ENCODE assay signal across 10 cellular contexts in genomic region chr1:12157366-12158231, GRCh38. TPM values are rescaled to one million over a fixed set of nuclear protein-coding genes. Genes with fewer than 3 reads are reported as not detected.
DNase-seq lines count a peak whose midpoint lies in the region; ATAC-seq and TF ChIP-seq lines count a peak whose summit lies in the region.
"Had no signal": no experiment of that assay in that cellular context is flagged by ENCODE, and none has a peak within 500 bp of the region (broad histone marks: within the 10 kb centered on the region; RNA-seq: fewer than 3 reads in every experiment).

No MANE protein-coding gene starts in this region.

- peak overlapping the region; percentile 27 for H2BK120ac ChIP-seq in mesenchymal stem cell (ENCODE audit: low read depth, low read length)

- POLR2A ChIA-PET in activated CD4-positive, alpha-beta T cell treated with anti-CD3 and anti-CD28 coated beads, Interleukin-2, amount 10 ng/mL, durations not matched to agents 7 days and 5 days (lab: Charles Lee), result interaction anchor here (1.0 kb wide), 1 partner anchor 33 kb away, joined by 4 read pairs; no protein-coding TSS in a partner anchor

- 80% methylated on average over 7 of the region's 10 CpGs for WGBS in mesenchymal stem cell

- H3K14ac ChIP-seq in mesenchymal stem cell (ENCODE audit: low read length in 2 of 2), result no peak overlapping the region

- H2BK12ac ChIP-seq in mesenchymal stem cell (ENCODE audit: low read length in 2 of 2), result peak overlapping the region; percentile 35 to 61

- H3K9me2 ChIP-seq in DOHH2 (replicated peaks; ENCODE audit: control insufficient read depth, low read length) (no peaks in the 10 kb centered on the region), GM23338 (ENCODE audit: insufficient read depth) (no peaks in the 10 kb centered on the region)

- H3K9me3 ChIP-seq in DOHH2 (ENCODE audit: control insufficient read depth, insufficient read depth, low read length), result no peaks in the 10 kb centered on the region
- no peaks in the 10 kb centered on the region for H3K9me3 ChIP-seq in mesenchymal stem cell (ENCODE audit: control insufficient read depth, low read length)
- H3K9me3 ChIP-seq: psoas muscle had no signal

- no peak overlapping the region for H2AK5ac ChIP-seq in mesenchymal stem cell (ENCODE audit: low read length, severe bottlenecking)

- H3K36me3 Mint-ChIP-seq in GM23338 (ENCODE audit: low read depth) (no peaks in the 10 kb centered on the region), HFFc6 (ENCODE audit: low read depth) (no peaks in the 10 kb centered on the region)
- H3K36me3 Mint-ChIP-seq in activated CD4-positive, alpha-beta T cell treated with anti-CD3 and anti-CD28 coated beads, Interleukin-2, amount 10 ng/mL, durations not matched to agents 7 days and 5 days (ENCODE audit: low read depth), result peaks cover 1% of the 10 kb centered on the region

- H4K8ac ChIP-seq in mesenchymal stem cell (ENCODE audit: low read length), result peak overlapping the region; percentile 39

- H4K20me1 ChIP-seq in DOHH2 (ENCODE audit: control insufficient read depth, insufficient read depth, low read depth, low read length) (no peaks in the 10 kb centered on the region), GM23338 (replicated peaks; ENCODE audit: insufficient read depth) (no peaks in the 10 kb centered on the region)

- no peak overlapping the region for H3K23ac ChIP-seq in mesenchymal stem cell (ENCODE audit: low read length in 2 of 2)

- no peak for DNase-seq in GM23338 (ENCODE audit: low spot score)
- DNase-seq in activated CD4-positive, alpha-beta T cell treated with anti-CD3 and anti-CD28 coated beads, Interleukin-2, amount 10 ng/mL, durations not matched to agents 7 days and 5 days, result no peak
- no peak for DNase-seq in mesenchymal stem cell
- DNase-seq in HFFc6, result no peak
- no peak for DNase-seq in NCI-H1417 treated with DMSO at 0.1 percent for 48 hours (lab: John Stamatoyannopoulos, UW)
- no peak for DNase-seq in middle frontal gyrus (ENCODE audit: extremely low spot score, low spot score)
- DNase-seq: NCI-H446, psoas muscle had no signal

- peaks cover 42% of the 10 kb centered on the region for H3K4me1 ChIP-seq in DOHH2 (ENCODE audit: control insufficient read depth, low read length)
- H3K4me1 ChIP-seq in GM23338 (ENCODE audit: insufficient read depth), result peaks cover 18% of the 10 kb centered on the region
- H3K4me1 ChIP-seq in mesenchymal stem cell (ENCODE audit: control insufficient read depth, insufficient read depth, low read depth, low read length), result peaks cover 33% of the 10 kb centered on the region

- ATAC-seq in GM23338 (no peak), GM21381 (IDR thresholded peaks at IDR 0.05; ENCODE audit: unreplicated experiment) (no peak)
- ATAC-seq: psoas muscle had no signal

- H3K18ac ChIP-seq in mesenchymal stem cell (ENCODE audit: low read depth in 1 of 2, low read length in 2 of 2), result peak overlapping the region in 1 of 2 experiments; percentile 37

- H3K4me3 ChIP-seq in DOHH2 (ENCODE audit: low read length), result no peak overlapping the region
- H3K4me3 ChIP-seq in GM23338, result no peak overlapping the region
- no peak overlapping the region for H3K4me3 ChIP-seq in mesenchymal stem cell (ENCODE audit: insufficient read depth in 1 of 2, low read depth in 1 of 2, low read length in 2 of 2)
- H3K4me3 ChIP-seq: psoas muscle had no signal

- peak overlapping the region; percentile 70 for H4K91ac ChIP-seq in mesenchymal stem cell (ENCODE audit: low read length)

- CTCF ChIA-PET in activated CD4-positive, alpha-beta T cell treated with anti-CD3 and anti-CD28 coated beads, Interleukin-2, amount 10 ng/mL, durations not matched to agents 7 days and 5 days (lab: Charles Lee), result interaction anchor here (1.0 to 4.4 kb wide), 7 partner anchors 8 to 462 kb away, joined by 3 to 23 read pairs (median 5); partner anchors contain the start of gene TNFRSF1B

- H3K9me3 Mint-ChIP-seq in GM23338 (no peaks in the 10 kb centered on the region), HFFc6 (no peaks in the 10 kb centered on the region)
- H3K9me3 Mint-ChIP-seq in activated CD4-positive, alpha-beta T cell treated with anti-CD3 and anti-CD28 coated beads, Interleukin-2, amount 10 ng/mL, durations not matched to agents 7 days and 5 days, result peaks cover 4% of the 10 kb centered on the region

- H3K4me2 ChIP-seq in DOHH2 (ENCODE audit: low read length) (peak overlapping the region; percentile 3; the same call in 1 of the 2 replicates), GM23338 (peak overlapping the region; percentile 64), mesenchymal stem cell (ENCODE audit: low read length, poor library complexity, severe bottlenecking) (no peak overlapping the region)

- no peak for TF ChIP-seq CTCF in DOHH2 (IDR thresholded peaks at IDR 0.05; ENCODE audit: low read depth, low read length, poor library complexity, severe bottlenecking)
- no peak for TF ChIP-seq CTCF in GM23338 (conservative IDR thresholded peaks at IDR 0.05; ENCODE audit: low read depth in 2 of 2)
- no peak for TF ChIP-seq CTCF in HFFc6 (IDR thresholded peaks at IDR 0.05)

- no peaks in the 10 kb centered on the region for H3K79me2 ChIP-seq in DOHH2 (ENCODE audit: control insufficient read depth, low read length)
- no peaks in the 10 kb centered on the region for H3K79me2 ChIP-seq in GM23338 (replicated peaks; ENCODE audit: insufficient read depth)

- H3K27ac ChIP-seq in DOHH2 (ENCODE audit: low read depth, low read length), result no peak overlapping the region
- no peak overlapping the region for H3K27ac ChIP-seq in GM23338 (ENCODE audit: low read depth)
- no peak overlapping the region for H3K27ac ChIP-seq in mesenchymal stem cell (ENCODE audit: low read length, poor library complexity, severe bottlenecking)
- H3K27ac ChIP-seq: psoas muscle had no signal

- H2BK5ac ChIP-seq in mesenchymal stem cell (ENCODE audit: low read depth, low read length, poor library complexity, severe bottlenecking), result no peak overlapping the region

- H3K4ac ChIP-seq in mesenchymal stem cell (ENCODE audit: low read depth in 1 of 2, low read length in 2 of 2), result no peak overlapping the region

- H3K27me3 Mint-ChIP-seq in GM23338 (ENCODE audit: insufficient read depth, low read depth, poor library complexity), result peaks cover 2% of the 10 kb centered on the region
- no peaks in the 10 kb centered on the region for H3K27me3 Mint-ChIP-seq in activated CD4-positive, alpha-beta T cell treated with anti-CD3 and anti-CD28 coated beads, Interleukin-2, amount 10 ng/mL, durations not matched to agents 7 days and 5 days
- H3K27me3 Mint-ChIP-seq in HFFc6 (ENCODE audit: insufficient read depth), result no peaks in the 10 kb centered on the region

- no peak overlapping the region for H2BK15ac ChIP-seq in mesenchymal stem cell (ENCODE audit: low read depth, poor library complexity, severe bottlenecking)

- no peak overlapping the region for H3K4me3 Mint-ChIP-seq in GM23338
- H3K4me3 Mint-ChIP-seq in activated CD4-positive, alpha-beta T cell treated with anti-CD3 and anti-CD28 coated beads, Interleukin-2, amount 10 ng/mL, durations not matched to agents 7 days and 5 days, result peak overlapping the region; percentile 56
- no peak overlapping the region for H3K4me3 Mint-ChIP-seq in HFFc6

- H3F3A ChIP-seq in DOHH2 (ENCODE audit: control insufficient read depth, insufficient read depth) (peaks cover under 1% of the 10 kb centered on the region; the same call in 1 of the 2 replicates), GM23338 (replicated peaks; ENCODE audit: low read depth) (no peaks in the 10 kb centered on the region)

- H3K27me3 ChIP-seq in DOHH2 (ENCODE audit: control insufficient read depth, low read length), result peaks cover 10% of the 10 kb centered on the region; the same call in 1 of the 2 replicates
- H3K27me3 ChIP-seq in GM23338 (ENCODE audit: insufficient read depth), result no peaks in the 10 kb centered on the region
- no peaks in the 10 kb centered on the region for H3K27me3 ChIP-seq in mesenchymal stem cell (ENCODE audit: control insufficient read depth in 1 of 2, insufficient read depth in 1 of 2, low read length in 2 of 2)

- H3K9ac ChIP-seq in mesenchymal stem cell (ENCODE audit: low read length), result no peak overlapping the region

- H2AFZ ChIP-seq in GM23338 (peak overlapping the region; percentile 88; the same call in 1 of the 2 replicates), mesenchymal stem cell (ENCODE audit: low read depth, low read length) (no peak overlapping the region)

- H3K4me1 Mint-ChIP-seq in GM23338 (peaks cover 20% of the 10 kb centered on the region), HFFc6 (ENCODE audit: low read depth) (peaks cover 39% of the 10 kb centered on the region)
- peaks cover 82% of the 10 kb centered on the region for H3K4me1 Mint-ChIP-seq in activated CD4-positive, alpha-beta T cell treated with anti-CD3 and anti-CD28 coated beads, Interleukin-2, amount 10 ng/mL, durations not matched to agents 7 days and 5 days

- H3K27ac Mint-ChIP-seq in GM23338 (no peak overlapping the region), HFFc6 (no peak overlapping the region)
- peak overlapping the region; percentile 94 for H3K27ac Mint-ChIP-seq in activated CD4-positive, alpha-beta T cell treated with anti-CD3 and anti-CD28 coated beads, Interleukin-2, amount 10 ng/mL, durations not matched to agents 7 days and 5 days

- no peaks in the 10 kb centered on the region for H3K79me1 ChIP-seq in mesenchymal stem cell (replicated peaks; ENCODE audit: low read length, poor library complexity, severe bottlenecking)

- no peaks in the 10 kb centered on the region for H3K36me3 ChIP-seq in DOHH2 (ENCODE audit: control insufficient read depth, low read length)
- no peaks in the 10 kb centered on the region for H3K36me3 ChIP-seq in GM23338 (ENCODE audit: insufficient read depth)
- no peaks in the 10 kb centered on the region for H3K36me3 ChIP-seq in mesenchymal stem cell (ENCODE audit: control insufficient read depth in 1 of 2, insufficient read depth in 2 of 2, low read depth in 1 of 2, low read length in 2 of 2)

TF ChIP-seq in GM23338, 12 proteins besides CTCF, POLR2A, EP300 and RAD21 (continues in another document):
- TF ChIP-seq EZH2phosphoT487 (IDR thresholded peaks at IDR 0.05; ENCODE audit: unreplicated experiment) (no peak), EZH2 (IDR thresholded peaks at IDR 0.05; ENCODE audit: low read depth, unreplicated experiment) (no peak), JUNB (IDR thresholded peaks at IDR 0.05; ENCODE audit: unreplicated experiment) (no peak), STAT1 (IDR thresholded peaks at IDR 0.05; ENCODE audit: unreplicated experiment) (no peak), POLR2AphosphoS5 (IDR thresholded peaks at IDR 0.05; ENCODE audit: low read depth) (no peak), NANOG (IDR thresholded peaks at IDR 0.05; ENCODE audit: borderline replicate concordance) (no peak), ZNF331 (CRISPR knock-in tag; IDR thresholded peaks at IDR 0.05; ENCODE audit: low read depth) (no peak)

RNA-seq across cellular contexts. Expression of gene TNFRSF1B, which starts 9.2 kb away (rescaled TPM):
- 1.8 and 4.1 TPM in 2 replicates for total RNA-seq in GM23338 (2014; rRNA removed; shearing (Covaris generic))
- 0.68 and 0.91 TPM in 2 replicates for polyA plus RNA-seq in GM23338 (2016; fragmentation: Nextera tagmentation; extraction: Ambion mirVana)
- total RNA-seq in activated CD4-positive, alpha-beta T cell treated with anti-CD3 and anti-CD28 coated beads, Interleukin-2, amount 10 ng/mL, durations not matched to agents 7 days and 5 days, result 100 to 1,000 TPM; 167 to 190 TPM
- 35.0 TPM for polyA plus RNA-seq in mesenchymal stem cell (2013, experiment 1 of 2)
- polyA plus RNA-seq in mesenchymal stem cell (2013, experiment 2 of 2), result 35.2 TPM
- under 1 TPM; 0.14 to 0.66 (median 0.33) TPM for total RNA-seq in HFFc6 (2021; fragmentation: NEBNext Ultra II Directional; extraction: Animal tissue kit (Norgen Biotek cat#: 25700))

Comparison
In these comparisons a context has a peak if more than half of its experiments do, and no peak if none do; other contexts are left out.
1. RNA of gene TNFRSF1B, which starts 9.2 kb away (total RNA-seq): 167 to 190 TPM in activated CD4-positive, alpha-beta T cell treated with anti-CD3 and anti-CD28 coated beads, Interleukin-2, amount 10 ng/mL, durations not matched to agents 7 days and 5 days; 1.8 to 4.1 TPM in GM23338 and 0.14 to 0.66 TPM in HFFc6; every median in the first group is over 10 times any median in the second.